In the genomic region with DNA sequence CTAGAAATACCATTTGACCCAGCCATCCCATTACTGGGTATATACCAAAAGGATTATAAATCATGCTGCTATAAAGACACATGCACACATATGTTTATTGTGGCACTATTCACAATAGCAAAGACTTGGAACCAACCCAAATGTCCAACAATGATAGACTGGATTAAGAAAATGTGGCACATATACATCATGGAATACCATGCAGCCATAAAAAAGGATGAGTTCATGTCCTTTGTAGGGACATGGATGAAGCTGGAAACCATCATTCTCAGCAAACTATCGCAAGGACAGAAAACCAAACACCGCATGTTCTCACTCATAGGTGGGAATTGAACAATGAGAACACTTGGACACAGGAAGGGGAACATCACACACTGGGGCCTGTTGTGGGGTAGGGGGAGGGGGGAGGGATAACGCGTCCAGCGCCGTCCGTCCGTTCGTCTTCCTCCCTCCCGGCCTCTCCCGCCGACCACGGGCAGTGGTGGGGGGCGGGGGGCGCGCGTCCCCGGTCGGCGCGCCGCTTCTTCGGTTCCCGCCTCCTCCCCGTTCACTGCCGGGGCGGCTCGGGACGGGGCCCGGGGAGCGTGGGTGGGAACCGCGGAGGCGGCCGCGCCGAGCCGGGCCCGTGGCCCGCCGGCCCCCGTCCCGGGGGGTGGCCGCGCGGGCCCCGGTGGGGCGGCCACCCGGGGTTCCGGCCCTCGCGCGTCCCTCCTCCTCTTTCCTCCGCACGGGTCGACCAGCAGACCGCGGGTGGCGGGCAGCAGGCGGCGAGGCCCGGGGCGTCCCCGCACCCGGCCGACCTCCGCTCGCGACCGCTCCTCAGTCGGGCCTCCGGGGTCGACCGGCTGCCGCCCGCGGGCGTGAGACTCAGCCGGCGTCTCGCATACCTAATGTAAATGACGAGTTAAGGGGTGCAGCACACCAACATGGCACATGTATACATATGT, we compare ENCODE assay signal across 8 cellular contexts. TPM values are rescaled to one million over a fixed set of nuclear protein-coding genes. Genes with fewer than 3 reads are reported as not detected.
DNase-seq lines count a peak whose midpoint lies in the region; ATAC-seq and TF ChIP-seq lines count a peak whose summit lies in the region.
"Not testable (repeated sequence)": the region's sequence is repeated elsewhere in the genome, so short reads cannot be mapped to it uniquely, and the experiment has no call there.

No MANE protein-coding gene starts in this region.

- peaks cover 18% of the 10 kb centered on the region for H3K4me1 Mint-ChIP-seq in Calu3 (ENCODE audit: low read depth, unreplicated experiment)
- not testable (repeated sequence) for H3K4me1 Mint-ChIP-seq in activated naive CD8-positive, alpha-beta T cell treated with anti-CD3 and anti-CD28 coated beads, Interleukin-2, amount 50 U/mL, for 24 hours

- not testable (repeated sequence) for H3K36me3 ChIP-seq in HEK293 (ENCODE audit: control insufficient read depth in 2 of 2, insufficient read depth in 1 of 2, low read length in 2 of 2); ovary; suprapubic skin

- not testable (repeated sequence) for ATAC-seq in activated naive CD8-positive, alpha-beta T cell treated with anti-CD3 and anti-CD28 coated beads, Interleukin-2, amount 50 U/mL, for 24 hours

- TF ChIP-seq CTCF in Calu3 (IDR thresholded peaks at IDR 0.05; ENCODE audit: unreplicated experiment); HEK293 (tag by site-specific recombination; IDR thresholded peaks at IDR 0.05); epithelial cell of esophagus (IDR thresholded peaks at IDR 0.05; ENCODE audit: insufficient read depth, low read depth, low read length, missing control alignments); ovary (IDR thresholded peaks at IDR 0.05); suprapubic skin (IDR thresholded peaks at IDR 0.05): not testable (repeated sequence)

- H3K4me1 ChIP-seq in HEK293 (ENCODE audit: control insufficient read depth, insufficient read depth, low read length), result peaks cover 10% of the 10 kb centered on the region
- H3K4me1 ChIP-seq in ovary (ENCODE audit: insufficient read depth), result not testable (repeated sequence)
- peaks cover 19% of the 10 kb centered on the region for H3K4me1 ChIP-seq in suprapubic skin

- H3K36me3 Mint-ChIP-seq in Calu3 (ENCODE audit: insufficient read depth, unreplicated experiment); activated naive CD8-positive, alpha-beta T cell treated with anti-CD3 and anti-CD28 coated beads, Interleukin-2, amount 50 U/mL, for 24 hours (ENCODE audit: low read depth): not testable (repeated sequence)

- DNase-seq in Calu3, result peak; percentile 44
- DNase-seq in T-helper 9 cell, result peak; percentile 2
- peak; percentile 29 for DNase-seq in activated naive CD8-positive, alpha-beta T cell treated with anti-CD3 and anti-CD28 coated beads, Interleukin-2, amount 50 U/mL, for 24 hours
- DNase-seq in epithelial cell of esophagus (ENCODE audit: low read depth); suprapubic skin (ENCODE audit: low spot score in 2 of 2): not testable (repeated sequence)
- DNase-seq in iPS-NIHi7 (ENCODE audit: extremely low spot score), result peak; percentile 43
- DNase-seq in ovary, result peak; percentile 31 to 60 (median 44)

- H3K4me3 ChIP-seq in HEK293 (ENCODE audit: low read depth, low read length) (peak overlapping the region; percentile 44), epithelial cell of esophagus (ENCODE audit: low read length) (peak overlapping the region; percentile 15), ovary (peak overlapping the region; percentile 27), suprapubic skin (peak overlapping the region; percentile 43)

- peak overlapping the region; percentile 17 for H3K4me3 Mint-ChIP-seq in Calu3 (ENCODE audit: low read depth, unreplicated experiment)
- H3K4me3 Mint-ChIP-seq in activated naive CD8-positive, alpha-beta T cell treated with anti-CD3 and anti-CD28 coated beads, Interleukin-2, amount 50 U/mL, for 24 hours, result not testable (repeated sequence)

- H3K27me3 Mint-ChIP-seq in Calu3 (ENCODE audit: unreplicated experiment), result not testable (repeated sequence)
- H3K27me3 Mint-ChIP-seq in activated naive CD8-positive, alpha-beta T cell treated with anti-CD3 and anti-CD28 coated beads, Interleukin-2, amount 50 U/mL, for 24 hours, result peaks cover 23% of the 10 kb centered on the region

- intact Hi-C loops in Calu3 (cut with micrococcal nuclease; ENCODE audit: unreplicated experiment), result not testable (repeated sequence)
- intact Hi-C loops in ovary (cut with DNase I), result loop anchor here in 1 of 4 donors (10.0 kb wide), 1 partner anchor 53 kb away; a partner anchor contains a TSS

- H3K27me3 ChIP-seq in ovary, suprapubic skin: not testable (repeated sequence)

- not testable (repeated sequence) for BruUV-seq in Calu3 (replicated peaks; lab: Mats Ljungman, UMichigan)

- H3K27ac Mint-ChIP-seq in Calu3 (ENCODE audit: unreplicated experiment); activated naive CD8-positive, alpha-beta T cell treated with anti-CD3 and anti-CD28 coated beads, Interleukin-2, amount 50 U/mL, for 24 hours: not testable (repeated sequence)

- POLR2A ChIA-PET in HEK293 (lab: Yijun Ruan, JAX), result not testable (repeated sequence)

- not testable (repeated sequence) for H3K9me3 Mint-ChIP-seq in Calu3 (ENCODE audit: low read depth, unreplicated experiment); activated naive CD8-positive, alpha-beta T cell treated with anti-CD3 and anti-CD28 coated beads, Interleukin-2, amount 50 U/mL, for 24 hours

- not testable (repeated sequence) for TF ChIP-seq POLR2A in ovary (IDR thresholded peaks at IDR 0.05); suprapubic skin (IDR thresholded peaks at IDR 0.05)

- TF ChIP-seq EP300 in ovary (IDR thresholded peaks at IDR 0.05); suprapubic skin (IDR thresholded peaks at IDR 0.05): not testable (repeated sequence)

- WGBS in ovary, 3 donors, result 1 to 14% (median 11%) methylated on average over 42 to 80 of the region's 82 CpGs
- WGBS in suprapubic skin, result 2% methylated on average over 22 of the region's 82 CpGs

- not testable (repeated sequence) for H3K9me3 ChIP-seq in HEK293 (ENCODE audit: control insufficient read depth, insufficient read depth, low read depth, low read length); ovary; suprapubic skin

- peak overlapping the region; percentile 53; the same call in 1 of the 2 replicates for H3K27ac ChIP-seq in HEK293 (ENCODE audit: extremely low read depth, low read depth, low read length)
- not testable (repeated sequence) for H3K27ac ChIP-seq in ovary, suprapubic skin

- CTCF ChIA-PET in Calu3 (lab: Charles Lee), result not testable (repeated sequence)
- CTCF ChIA-PET in HEK293 (lab: Yijun Ruan, JAX), result interaction anchor here (1.0 kb wide), 1 partner anchor 55 kb away, joined by 3 read pairs; a partner anchor contains a TSS

TF ChIP-seq in HEK293, 187 proteins besides CTCF, POLR2A, EP300 and RAD21 (continues in another document):
- TF ChIP-seq GLIS2 (tag by site-specific recombination; IDR thresholded peaks at IDR 0.05) (peak; percentile 34; the same call in 1 of the 2 replicates), ZNF146 (tag by site-specific recombination; IDR thresholded peaks at IDR 0.05) (peak; percentile 100), ZNF202 (tag by site-specific recombination; IDR thresholded peaks at IDR 0.05; ENCODE audit: borderline replicate concordance) (0 out of 2 replicates have a peak, but pooled peaks have one; percentile 43), ZEB2 (tag by site-specific recombination; IDR thresholded peaks at IDR 0.05) (0 out of 2 replicates have a peak, but pooled peaks have one; percentile 16), ZNF660 (tag by site-specific recombination; IDR thresholded peaks at IDR 0.05) (0 out of 2 replicates have a peak, but pooled peaks have one; percentile 22)
- TF ChIP-seq, protein P1, sequence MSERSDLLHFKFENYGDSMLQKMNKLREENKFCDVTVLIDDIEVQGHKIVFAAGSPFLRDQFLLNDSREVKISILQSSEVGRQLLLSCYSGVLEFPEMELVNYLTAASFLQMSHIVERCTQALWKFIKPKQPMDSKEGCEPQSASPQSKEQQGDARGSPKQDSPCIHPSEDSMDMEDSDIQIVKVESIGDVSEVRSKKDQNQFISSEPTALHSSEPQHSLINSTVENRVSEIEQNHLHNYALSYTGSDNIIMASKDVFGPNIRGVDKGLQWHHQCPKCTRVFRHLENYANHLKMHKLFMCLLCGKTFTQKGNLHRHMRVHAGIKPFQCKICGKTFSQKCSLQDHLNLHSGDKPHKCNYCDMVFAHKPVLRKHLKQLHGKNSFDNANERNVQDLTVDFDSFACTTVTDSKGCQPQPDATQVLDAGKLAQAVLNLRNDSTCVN (tag by site-specific recombination; optimal IDR thresholded peaks at IDR 0.05), result peak; percentile 42
- TF ChIP-seq, protein P2, sequence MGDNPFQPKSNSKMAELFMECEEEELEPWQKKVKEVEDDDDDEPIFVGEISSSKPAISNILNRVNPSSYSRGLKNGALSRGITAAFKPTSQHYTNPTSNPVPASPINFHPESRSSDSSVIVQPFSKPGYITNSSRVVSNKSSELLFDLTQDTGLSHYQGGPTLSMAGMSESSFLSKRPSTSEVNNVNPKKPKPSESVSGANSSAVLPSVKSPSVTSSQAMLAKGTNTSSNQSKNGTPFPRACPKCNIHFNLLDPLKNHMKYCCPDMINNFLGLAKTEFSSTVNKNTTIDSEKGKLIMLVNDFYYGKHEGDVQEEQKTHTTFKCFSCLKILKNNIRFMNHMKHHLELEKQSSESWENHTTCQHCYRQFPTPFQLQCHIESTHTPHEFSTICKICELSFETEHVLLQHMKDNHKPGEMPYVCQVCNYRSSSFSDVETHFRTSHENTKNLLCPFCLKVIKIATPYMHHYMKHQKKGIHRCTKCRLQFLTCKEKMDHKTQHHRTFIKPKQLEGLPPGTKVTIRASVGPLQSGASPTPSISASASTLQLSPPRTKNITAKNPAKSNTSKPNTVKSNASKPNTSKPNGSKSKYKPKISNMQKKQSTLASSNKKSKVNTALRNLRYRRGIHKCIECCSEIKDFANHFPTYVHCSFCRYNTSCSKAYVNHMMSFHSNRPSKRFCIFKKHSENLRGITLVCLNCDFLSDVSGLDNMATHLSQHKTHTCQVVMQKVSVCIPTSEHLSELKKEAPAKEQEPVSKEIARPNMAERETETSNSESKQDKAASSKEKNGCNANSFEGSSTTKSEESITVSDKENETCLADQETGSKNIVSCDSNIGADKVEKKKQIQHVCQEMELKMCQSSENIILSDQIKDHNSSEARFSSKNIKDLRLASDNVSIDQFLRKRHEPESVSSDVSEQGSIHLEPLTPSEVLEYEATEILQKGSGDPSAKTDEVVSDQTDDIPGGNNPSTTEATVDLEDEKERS (tag by site-specific recombination; IDR thresholded peaks at IDR 0.05), result peak; percentile 93

RNA-seq across cellular contexts. Expression of a gene that starts 54.7 kb away (rescaled TPM):
- 51.9 and 57.2 TPM in 2 replicates for total RNA-seq in Calu3 (2022)
- 10 to 100 TPM; 43.0 to 57.7 (median 53.8) TPM for total RNA-seq in ovary
- polyA plus RNA-seq in ovary, result 10 to 100 TPM; 20.9 to 62.2 TPM
- total RNA-seq in suprapubic skin, result 10 to 100 TPM; 70.5 to 92.3 (median 72.7) TPM
